Comparison of ENCODE assay signal across 14 cellular contexts in the genomic region with DNA sequence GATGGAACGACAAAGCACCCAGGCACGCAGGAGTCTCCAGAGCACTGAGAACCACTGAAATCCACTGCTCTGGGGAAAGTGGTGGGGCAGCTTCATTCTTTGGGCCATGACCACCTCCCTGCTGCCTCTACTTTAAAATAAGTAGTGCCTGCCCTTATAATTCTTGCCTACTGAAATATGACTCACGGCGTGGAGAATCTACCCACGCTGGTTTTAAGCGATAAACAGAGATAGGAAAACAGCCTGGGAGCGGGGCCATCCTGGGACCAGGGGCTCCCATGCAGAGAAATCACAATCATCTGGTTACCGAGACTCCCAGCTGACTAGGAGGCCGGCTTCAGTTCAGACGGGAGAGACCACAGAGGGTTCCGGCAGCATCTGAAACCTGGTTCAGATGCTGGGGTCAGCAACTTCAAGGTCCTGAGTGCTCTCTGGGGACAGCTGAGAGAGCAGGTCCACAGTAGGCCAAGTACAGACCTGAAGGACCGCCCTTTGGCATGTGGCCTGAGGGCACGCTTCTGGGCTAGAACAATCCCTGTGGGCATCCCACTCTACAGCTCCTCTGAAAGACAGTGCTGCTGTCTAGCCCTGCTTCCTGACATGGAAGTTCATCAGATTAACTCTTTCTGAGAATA. TPM values are rescaled to one million over a fixed set of nuclear protein-coding genes. Genes with fewer than 3 reads are reported as not detected.
A peak's percentile ranks its signal among the peaks of the same experiment; 100 is the strongest.
DNase-seq lines count a peak whose midpoint lies in the region; ATAC-seq and TF ChIP-seq lines count a peak whose summit lies in the region.
"Had no signal": no experiment of that assay in that cellular context is flagged by ENCODE, and none has a peak within 500 bp of the region (broad histone marks: within the 10 kb centered on the region; RNA-seq: fewer than 3 reads in every experiment).

No MANE protein-coding gene starts in this region.

- H3K9me3 Mint-ChIP-seq in natural killer cell treated with Interleukin-12 subunit alpha and Interleukin-12 subunit beta and Interleukin-15 and Interleukin-18, amount 100 ng/mL, for 72 hours: no peaks in the 10 kb centered on the region
- no peaks in the 10 kb centered on the region for H3K9me3 Mint-ChIP-seq in natural killer cell

- no peak overlapping the region for H3K23ac ChIP-seq in trophoblast cell (ENCODE audit: low read length)

- H3K27me3 ChIP-seq in hepatocyte (no peaks in the 10 kb centered on the region), trophoblast cell (ENCODE audit: insufficient read depth, low read length) (no peaks in the 10 kb centered on the region), body of pancreas (no peaks in the 10 kb centered on the region)
- H3K27me3 ChIP-seq: BLaER1 treated with 17β-estradiol and CSF1 and Interleukin-3, amounts not matched to agents 10 nM and 100 nM; MG63 had no signal

- H2BK120ac ChIP-seq in trophoblast cell (ENCODE audit: insufficient read depth, low read length, poor library complexity): no peak overlapping the region

- TF ChIP-seq POLR2A in body of pancreas (IDR thresholded peaks at IDR 0.05): no peak

- TF ChIP-seq CTCF in natural killer cell (IDR thresholded peaks at IDR 0.05): no peak
- no peak for TF ChIP-seq CTCF in hepatocyte (IDR thresholded peaks at IDR 0.05; ENCODE audit: poor library complexity)
- TF ChIP-seq CTCF in body of pancreas (IDR thresholded peaks at IDR 0.05): no peak

- H2AFZ ChIP-seq in hepatocyte: no peak overlapping the region
- no peak overlapping the region for H2AFZ ChIP-seq in trophoblast cell (ENCODE audit: insufficient read depth, low read length, poor library complexity)
- H2AFZ ChIP-seq: PC-9 had no signal

- no peak overlapping the region for H3K18ac ChIP-seq in trophoblast cell (ENCODE audit: low read length)

- no peak overlapping the region for H3K4ac ChIP-seq in trophoblast cell (ENCODE audit: low read depth, low read length)

- H4K91ac ChIP-seq in trophoblast cell (ENCODE audit: low read depth, low read length): no peak overlapping the region

- H3K4me2 ChIP-seq in hepatocyte: no peak overlapping the region
- no peak overlapping the region for H3K4me2 ChIP-seq in trophoblast cell (ENCODE audit: low read length)
- H3K4me2 ChIP-seq: BLaER1 treated with 17β-estradiol and CSF1 and Interleukin-3, amounts not matched to agents 10 nM and 100 nM; PC-9 had no signal

- WGBS in hepatocyte (ENCODE audit: low lambda C conversion rate, missing lambda C conversion rate): 91% methylated on average over 13 of the region's 13 CpGs
- no CpG with 5 or more reads among the region's 13 CpGs for WGBS in trophoblast cell (ENCODE audit: extremely low coverage, insufficient coverage, insufficient read length)
- WGBS in body of pancreas, 2 donors: 89 to 92% methylated on average over 10 to 13 of the region's 13 CpGs

- no peaks in the 10 kb centered on the region for H3K79me1 ChIP-seq in trophoblast cell (ENCODE audit: low read length)

- H3K36me3 Mint-ChIP-seq in natural killer cell treated with Interleukin-12 subunit alpha and Interleukin-12 subunit beta and Interleukin-15 and Interleukin-18, amount 100 ng/mL, for 72 hours: peaks cover 19% of the 10 kb centered on the region
- H3K36me3 Mint-ChIP-seq in natural killer cell: peaks cover 14% of the 10 kb centered on the region

- no peaks in the 10 kb centered on the region for H3K27me3 Mint-ChIP-seq in natural killer cell treated with Interleukin-12 subunit alpha and Interleukin-12 subunit beta and Interleukin-15 and Interleukin-18, amount 100 ng/mL, for 72 hours
- H3K27me3 Mint-ChIP-seq in natural killer cell (ENCODE audit: low read depth in 2 of 2): no peaks in the 10 kb centered on the region

- H3K4me1 Mint-ChIP-seq in natural killer cell treated with Interleukin-12 subunit alpha and Interleukin-12 subunit beta and Interleukin-15 and Interleukin-18, amount 100 ng/mL, for 72 hours (ENCODE audit: low read depth in 2 of 2): peaks cover 9 to 13% of the 10 kb centered on the region in 2 donors
- peaks cover 0 to 5% of the 10 kb centered on the region in 2 donors for H3K4me1 Mint-ChIP-seq in natural killer cell

- H3K27ac Mint-ChIP-seq in natural killer cell treated with Interleukin-12 subunit alpha and Interleukin-12 subunit beta and Interleukin-15 and Interleukin-18, amount 100 ng/mL, for 72 hours: no peak overlapping the region
- H3K27ac Mint-ChIP-seq in natural killer cell: peak overlapping the region in 1 of 2 donors; percentile 58

- no peak overlapping the region for H2AK5ac ChIP-seq in trophoblast cell (ENCODE audit: low read length)

- no peak for ATAC-seq in natural killer cell treated with Interleukin-12 subunit alpha and Interleukin-12 subunit beta and Interleukin-15 and Interleukin-18, amount 100 ng/mL, for 72 hours
- no peak for ATAC-seq in natural killer cell
- ATAC-seq in body of pancreas: no peak

- H2BK5ac ChIP-seq in trophoblast cell (ENCODE audit: low read depth, low read length, poor library complexity): no peak overlapping the region

- H4K8ac ChIP-seq in trophoblast cell (ENCODE audit: low read depth, low read length): no peak overlapping the region

- H3K9me2 ChIP-seq in hepatocyte (replicated peaks; ENCODE audit: insufficient read depth): no peaks in the 10 kb centered on the region

- H2BK12ac ChIP-seq in trophoblast cell (ENCODE audit: low read length): no peak overlapping the region

- H3K4me1 ChIP-seq in hepatocyte (ENCODE audit: insufficient read depth) (peaks cover 9% of the 10 kb centered on the region), trophoblast cell (ENCODE audit: control insufficient read depth in 1 of 2, insufficient read depth in 2 of 2, low read length in 2 of 2) (no peaks in the 10 kb centered on the region), body of pancreas (no peaks in the 10 kb centered on the region)

- H4K12ac ChIP-seq in trophoblast cell (ENCODE audit: low read depth, low read length): no peak overlapping the region

- H3K27ac ChIP-seq in hepatocyte (peak overlapping the region; percentile 53), trophoblast cell (ENCODE audit: low read depth, low read length) (no peak overlapping the region), body of pancreas (no peak overlapping the region), substantia nigra (ENCODE audit: low read depth, low read length, poor library complexity, severe bottlenecking) (no peak overlapping the region)
- H3K27ac ChIP-seq: BLaER1 treated with 17β-estradiol and CSF1 and Interleukin-3, amounts not matched to agents 10 nM and 100 nM; PC-9 had no signal

- no peak overlapping the region for H3K14ac ChIP-seq in trophoblast cell (ENCODE audit: low read length)

- peaks cover 6% of the 10 kb centered on the region for H4K20me1 ChIP-seq in hepatocyte (ENCODE audit: insufficient read depth, poor library complexity, severe bottlenecking)

- no peak overlapping the region for H3K4me3 Mint-ChIP-seq in natural killer cell treated with Interleukin-12 subunit alpha and Interleukin-12 subunit beta and Interleukin-15 and Interleukin-18, amount 100 ng/mL, for 72 hours
- no peak overlapping the region for H3K4me3 Mint-ChIP-seq in natural killer cell

- H3K9me3 ChIP-seq in hepatocyte (ENCODE audit: low read depth) (no peaks in the 10 kb centered on the region), trophoblast cell (ENCODE audit: insufficient read depth, low read depth, low read length) (peaks cover 2% of the 10 kb centered on the region), body of pancreas (no peaks in the 10 kb centered on the region)
- H3K9me3 ChIP-seq: BLaER1 treated with 17β-estradiol and CSF1 and Interleukin-3, amounts not matched to agents 10 nM and 100 nM; MG63 had no signal

- intact Hi-C loops in natural killer cell (cut with micrococcal nuclease): no loop called here
- intact Hi-C loops in body of pancreas (cut with DNase I): no loop called here

- H3K4me3 ChIP-seq in hepatocyte (no peak overlapping the region), trophoblast cell (ENCODE audit: low read depth, low read length) (no peak overlapping the region), body of pancreas (no peak overlapping the region)
- H3K4me3 ChIP-seq: BLaER1 treated with 17β-estradiol and CSF1 and Interleukin-3, amounts not matched to agents 10 nM and 100 nM; MG63; PC-9 had no signal

- H3K36me3 ChIP-seq in hepatocyte (replicated peaks; ENCODE audit: insufficient read depth, low read depth): peaks cover 4% of the 10 kb centered on the region
- peaks cover 66 to 89% of the 10 kb centered on the region in 2 experiments for H3K36me3 ChIP-seq in trophoblast cell (ENCODE audit: control insufficient read depth in 1 of 2, insufficient read depth in 2 of 2, low read length in 2 of 2)
- peaks cover 13 to 49% of the 10 kb centered on the region in 2 donors for H3K36me3 ChIP-seq in body of pancreas (replicated peaks in 1 of 2; ENCODE audit: insufficient read depth in 1 of 2, low read depth in 2 of 2)

- H3K79me2 ChIP-seq in hepatocyte (peaks cover 14% of the 10 kb centered on the region), trophoblast cell (ENCODE audit: control insufficient read depth, insufficient read depth, low read length, poor library complexity) (no peaks in the 10 kb centered on the region)

- peak; percentile 8 for DNase-seq in natural killer cell treated with Interleukin-12 subunit alpha and Interleukin-12 subunit beta and Interleukin-15 and Interleukin-18, amount 100 ng/mL, for 72 hours (ENCODE audit: low spot score)
- DNase-seq in natural killer cell (no peak), hepatocyte (ENCODE audit: low spot score) (no peak), trophoblast cell (peak; percentile 92 to 96), body of pancreas (no peak), medulla oblongata (ENCODE audit: extremely low spot score) (no peak), substantia nigra (lab: John Stamatoyannopoulos, UW) (no peak)
- DNase-seq in activated naive CD4-positive, alpha-beta T cell treated with anti-CD3 and anti-CD28 coated beads, Interleukin-2, amount 50 U/mL, for 16 hours: no peak
- DNase-seq: DMS 273 treated with DMSO at 0.1 percent for 48 hours, MG63, NCI-H1105, NCI-H187, PC-9 had no signal

- H3K9ac ChIP-seq in trophoblast cell (ENCODE audit: low read length): no peak overlapping the region

RNA-seq across cellular contexts. Expression of a gene that starts 8.6 kb away (rescaled TPM):
- 10 to 100 TPM; 22.5 to 26.1 TPM for total RNA-seq in natural killer cell treated with Interleukin-12 subunit alpha and Interleukin-12 subunit beta and Interleukin-15 and Interleukin-18, amount 100 ng/mL, for 72 hours
- total RNA-seq in natural killer cell: 10 to 100 TPM; 22.5 to 27.3 (median 23.2) TPM
- 14.9 and 22.4 TPM in 2 replicates for total RNA-seq in hepatocyte
- polyA plus RNA-seq in hepatocyte: 10.8 and 15.4 TPM in 2 replicates
- polyA plus RNA-seq in trophoblast cell (2013): 11.2 and 11.4 TPM in 2 replicates
- 1 to 10 TPM; 7.3 to 9.9 TPM for total RNA-seq in body of pancreas

RNA-seq across cellular contexts. Expression of a gene that starts 14.0 kb away (rescaled TPM):
- total RNA-seq in natural killer cell treated with Interleukin-12 subunit alpha and Interleukin-12 subunit beta and Interleukin-15 and Interleukin-18, amount 100 ng/mL, for 72 hours: 10 to 100 TPM; 79.3 to 95.8 TPM
- total RNA-seq in natural killer cell (100 to 1,000 TPM; 132 to 152 (median 152) TPM), hepatocyte (31.8 and 42.0 TPM in 2 replicates), body of pancreas (10 to 100 TPM; 26.0 to 32.4 TPM)
- 56.4 and 64.0 TPM in 2 replicates for polyA plus RNA-seq in hepatocyte
- polyA plus RNA-seq in trophoblast cell (2013): 54.6 and 58.2 TPM in 2 replicates

RNA-seq across cellular contexts. Expression of a gene that starts 39.8 kb away (rescaled TPM):
- total RNA-seq in natural killer cell treated with Interleukin-12 subunit alpha and Interleukin-12 subunit beta and Interleukin-15 and Interleukin-18, amount 100 ng/mL, for 72 hours: 10 to 100 TPM; 68.0 to 72.2 TPM
- total RNA-seq in natural killer cell (100 to 1,000 TPM; 163 to 177 (median 171) TPM), hepatocyte (18.2 and 19.0 TPM in 2 replicates), body of pancreas (10 to 100 TPM; 22.1 to 56.4 TPM)
- polyA plus RNA-seq in hepatocyte: 10.0 and 12.1 TPM in 2 replicates
- 18.5 and 19.8 TPM in 2 replicates for polyA plus RNA-seq in trophoblast cell (2013)

RNA-seq across cellular contexts. Expression of a gene that starts 56.7 kb away (rescaled TPM):
- 100 to 1,000 TPM in 1 of 2 donors, 10 to 100 TPM in 1; 55.9 to 105 TPM for total RNA-seq in natural killer cell treated with Interleukin-12 subunit alpha and Interleukin-12 subunit beta and Interleukin-15 and Interleukin-18, amount 100 ng/mL, for 72 hours
- total RNA-seq in natural killer cell (10 to 100 TPM; 20.9 to 35.2 (median 27.3) TPM), hepatocyte (30.0 and 42.8 TPM in 2 replicates), body of pancreas (10 to 100 TPM; 13.0 to 49.4 TPM)
- 56.2 and 77.1 TPM in 2 replicates for polyA plus RNA-seq in hepatocyte
- polyA plus RNA-seq in trophoblast cell (2013): 39.0 and 40.1 TPM in 2 replicates

Comparison
In these comparisons a context has a peak if more than half of its experiments do, and no peak if none do; other contexts are left out.
1. DNase-seq: peak in natural killer cell treated with Interleukin-12 subunit alpha and Interleukin-12 subunit beta and Interleukin-15 and Interleukin-18, amount 100 ng/mL, for 72 hours (single experiment) and trophoblast cell (2 of 2); none in natural killer cell (single experiment), hepatocyte (single experiment), body of pancreas (0 of 4), medulla oblongata (single experiment), activated naive CD4-positive, alpha-beta T cell treated with anti-CD3 and anti-CD28 coated beads, Interleukin-2, amount 50 U/mL, for 16 hours (single experiment) and substantia nigra (0 of 49).